Comparison of ENCODE assay signal across 1 cellular context in the genomic region with DNA sequence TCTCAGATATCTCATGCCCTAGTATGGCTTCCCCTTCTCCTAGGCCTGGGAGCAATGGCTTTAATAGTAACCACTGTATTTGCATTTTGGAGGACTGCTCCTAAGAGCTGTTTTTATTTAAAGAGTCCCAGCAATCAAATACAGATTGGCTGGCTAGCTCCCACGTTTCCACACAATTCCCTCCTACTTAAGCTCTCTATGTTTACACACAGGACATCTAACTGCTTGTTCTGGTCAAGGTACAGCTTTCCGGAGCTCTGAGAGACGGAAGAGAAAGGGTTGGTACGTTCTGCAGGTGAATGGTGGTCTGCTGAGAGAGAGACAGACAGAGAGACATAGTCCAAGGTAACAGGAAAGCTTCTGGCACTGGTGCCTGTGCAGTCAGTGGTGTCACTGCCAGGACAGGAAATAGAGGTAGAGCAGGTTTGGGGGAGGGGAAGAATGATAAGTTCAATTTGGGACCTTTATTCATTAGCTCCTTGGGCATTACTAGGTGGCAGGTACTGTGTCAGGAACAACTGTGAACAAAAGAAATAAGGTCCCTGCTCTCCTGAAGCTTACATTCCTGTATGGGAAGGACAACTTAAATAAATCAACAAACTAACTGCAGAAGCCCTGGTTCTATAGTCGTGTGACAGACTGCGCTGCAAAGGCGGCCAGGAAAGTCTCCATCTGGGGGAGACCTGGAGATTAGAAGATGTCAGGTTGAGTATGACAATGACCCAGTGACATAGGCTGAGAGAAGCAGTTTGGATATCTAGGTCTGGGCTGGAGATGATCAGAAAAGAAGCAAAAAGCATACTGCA.
TF ChIP-seq lines count a peak whose summit lies in the region.

No MANE protein-coding gene starts in this region.

TF ChIP-seq in HepG2, 621 proteins besides CTCF, POLR2A, EP300 and RAD21 (continued from another document and continues in another):
- TF ChIP-seq ZBTB44 (CRISPR knock-in tag; IDR thresholded peaks at IDR 0.05) = no peak
- TF ChIP-seq ZNF207 (IDR thresholded peaks at IDR 0.05; ENCODE audit: borderline replicate concordance) = no peak
- peak; percentile 81 for TF ChIP-seq KAT8 (CRISPR knock-in tag; IDR thresholded peaks at IDR 0.05)
- no peak for TF ChIP-seq MAZ (IDR thresholded peaks at IDR 0.05; ENCODE audit: borderline replicate concordance, low read depth, low read length)
- no peak for TF ChIP-seq MAZ (CRISPR knock-in tag; IDR thresholded peaks at IDR 0.05; ENCODE audit: low read depth)
- TF ChIP-seq, protein P1, sequence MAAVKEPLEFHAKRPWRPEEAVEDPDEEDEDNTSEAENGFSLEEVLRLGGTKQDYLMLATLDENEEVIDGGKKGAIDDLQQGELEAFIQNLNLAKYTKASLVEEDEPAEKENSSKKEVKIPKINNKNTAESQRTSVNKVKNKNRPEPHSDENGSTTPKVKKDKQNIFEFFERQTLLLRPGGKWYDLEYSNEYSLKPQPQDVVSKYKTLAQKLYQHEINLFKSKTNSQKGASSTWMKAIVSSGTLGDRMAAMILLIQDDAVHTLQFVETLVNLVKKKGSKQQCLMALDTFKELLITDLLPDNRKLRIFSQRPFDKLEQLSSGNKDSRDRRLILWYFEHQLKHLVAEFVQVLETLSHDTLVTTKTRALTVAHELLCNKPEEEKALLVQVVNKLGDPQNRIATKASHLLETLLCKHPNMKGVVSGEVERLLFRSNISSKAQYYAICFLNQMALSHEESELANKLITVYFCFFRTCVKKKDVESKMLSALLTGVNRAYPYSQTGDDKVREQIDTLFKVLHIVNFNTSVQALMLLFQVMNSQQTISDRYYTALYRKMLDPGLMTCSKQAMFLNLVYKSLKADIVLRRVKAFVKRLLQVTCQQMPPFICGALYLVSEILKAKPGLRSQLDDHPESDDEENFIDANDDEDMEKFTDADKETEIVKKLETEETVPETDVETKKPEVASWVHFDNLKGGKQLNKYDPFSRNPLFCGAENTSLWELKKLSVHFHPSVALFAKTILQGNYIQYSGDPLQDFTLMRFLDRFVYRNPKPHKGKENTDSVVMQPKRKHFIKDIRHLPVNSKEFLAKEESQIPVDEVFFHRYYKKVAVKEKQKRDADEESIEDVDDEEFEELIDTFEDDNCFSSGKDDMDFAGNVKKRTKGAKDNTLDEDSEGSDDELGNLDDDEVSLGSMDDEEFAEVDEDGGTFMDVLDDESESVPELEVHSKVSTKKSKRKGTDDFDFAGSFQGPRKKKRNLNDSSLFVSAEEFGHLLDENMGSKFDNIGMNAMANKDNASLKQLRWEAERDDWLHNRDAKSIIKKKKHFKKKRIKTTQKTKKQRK (IDR thresholded peaks at IDR 0.05; ENCODE audit: low read length) = no peak
- 0 out of 2 replicates have a peak, but pooled peaks have one; percentile 15 for TF ChIP-seq SP2 (CRISPR knock-in tag; IDR thresholded peaks at IDR 0.05)
- no peak for TF ChIP-seq ZNF724P (CRISPR knock-in tag; IDR thresholded peaks at IDR 0.05; ENCODE audit: borderline replicate concordance)
- TF ChIP-seq POGZ (CRISPR knock-in tag; IDR thresholded peaks at IDR 0.05) = 0 out of 2 replicates have a peak, but pooled peaks have one; percentile 12
- TF ChIP-seq FOXJ3 (CRISPR knock-in tag; IDR thresholded peaks at IDR 0.05; ENCODE audit: borderline replicate concordance) = peak; percentile 52; the same call in 1 of the 2 replicates
- no peak for TF ChIP-seq EHMT2 (IDR thresholded peaks at IDR 0.05; ENCODE audit: borderline replicate concordance, low read depth, low read length)
- no peak for TF ChIP-seq ZNF446 (CRISPR knock-in tag; IDR thresholded peaks at IDR 0.05)
- TF ChIP-seq FOXO4 (CRISPR knock-in tag; conservative IDR thresholded peaks at IDR 0.05) = no peak
- TF ChIP-seq NCOA2 (CRISPR knock-in tag; IDR thresholded peaks at IDR 0.05) = peak; percentile 82
- TF ChIP-seq CHD4 (IDR thresholded peaks at IDR 0.05; ENCODE audit: borderline replicate concordance, low read length) = peak; percentile 70; the same call in 1 of the 2 replicates
- TF ChIP-seq SP5 (CRISPR knock-in tag; IDR thresholded peaks at IDR 0.05; ENCODE audit: borderline replicate concordance, low read depth) = peak; percentile 92; the same call in 1 of the 2 replicates
- TF ChIP-seq ZBED4 (CRISPR knock-in tag; IDR thresholded peaks at IDR 0.05; ENCODE audit: borderline replicate concordance) = 0 out of 2 replicates have a peak, but pooled peaks have one; percentile 58
- TF ChIP-seq ZNF563 (CRISPR knock-in tag; IDR thresholded peaks at IDR 0.05) = no peak
- TF ChIP-seq, protein P2, sequence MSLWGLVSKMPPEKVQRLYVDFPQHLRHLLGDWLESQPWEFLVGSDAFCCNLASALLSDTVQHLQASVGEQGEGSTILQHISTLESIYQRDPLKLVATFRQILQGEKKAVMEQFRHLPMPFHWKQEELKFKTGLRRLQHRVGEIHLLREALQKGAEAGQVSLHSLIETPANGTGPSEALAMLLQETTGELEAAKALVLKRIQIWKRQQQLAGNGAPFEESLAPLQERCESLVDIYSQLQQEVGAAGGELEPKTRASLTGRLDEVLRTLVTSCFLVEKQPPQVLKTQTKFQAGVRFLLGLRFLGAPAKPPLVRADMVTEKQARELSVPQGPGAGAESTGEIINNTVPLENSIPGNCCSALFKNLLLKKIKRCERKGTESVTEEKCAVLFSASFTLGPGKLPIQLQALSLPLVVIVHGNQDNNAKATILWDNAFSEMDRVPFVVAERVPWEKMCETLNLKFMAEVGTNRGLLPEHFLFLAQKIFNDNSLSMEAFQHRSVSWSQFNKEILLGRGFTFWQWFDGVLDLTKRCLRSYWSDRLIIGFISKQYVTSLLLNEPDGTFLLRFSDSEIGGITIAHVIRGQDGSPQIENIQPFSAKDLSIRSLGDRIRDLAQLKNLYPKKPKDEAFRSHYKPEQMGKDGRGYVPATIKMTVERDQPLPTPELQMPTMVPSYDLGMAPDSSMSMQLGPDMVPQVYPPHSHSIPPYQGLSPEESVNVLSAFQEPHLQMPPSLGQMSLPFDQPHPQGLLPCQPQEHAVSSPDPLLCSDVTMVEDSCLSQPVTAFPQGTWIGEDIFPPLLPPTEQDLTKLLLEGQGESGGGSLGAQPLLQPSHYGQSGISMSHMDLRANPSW (CRISPR knock-in tag; IDR thresholded peaks at IDR 0.05; ENCODE audit: borderline replicate concordance) = no peak
- TF ChIP-seq ZC3H13 (CRISPR knock-in tag; IDR thresholded peaks at IDR 0.05) = no peak; the same call in none of the 2 replicates
- peak; percentile 92 for TF ChIP-seq KDM6A (CRISPR knock-in tag; IDR thresholded peaks at IDR 0.05; ENCODE audit: low read depth)
- no peak for TF ChIP-seq NAIF1 (CRISPR knock-in tag; IDR thresholded peaks at IDR 0.05; ENCODE audit: borderline replicate concordance)
- TF ChIP-seq FOXO1 (CRISPR knock-in tag; IDR thresholded peaks at IDR 0.05) = peak; percentile 69; the same call in 1 of the 2 replicates
- TF ChIP-seq PLSCR1 (CRISPR knock-in tag; IDR thresholded peaks at IDR 0.05; ENCODE audit: borderline replicate concordance) = no peak
- TF ChIP-seq PTBP1 (IDR thresholded peaks at IDR 0.05; ENCODE audit: low read depth, low read length, poor library complexity, severe bottlenecking) = no peak
- TF ChIP-seq SOX5 (CRISPR knock-in tag; IDR thresholded peaks at IDR 0.05; ENCODE audit: borderline replicate concordance) = peak; percentile 82; the same call in 1 of the 2 replicates
- TF ChIP-seq KDM1A (CRISPR knock-in tag; IDR thresholded peaks at IDR 0.05) = no peak
- TF ChIP-seq MED1 (CRISPR knock-in tag; IDR thresholded peaks at IDR 0.05) = peak; percentile 93
- TF ChIP-seq ZNF124 (CRISPR knock-in tag; IDR thresholded peaks at IDR 0.05) = peak; percentile 87
- TF ChIP-seq, protein P3, sequence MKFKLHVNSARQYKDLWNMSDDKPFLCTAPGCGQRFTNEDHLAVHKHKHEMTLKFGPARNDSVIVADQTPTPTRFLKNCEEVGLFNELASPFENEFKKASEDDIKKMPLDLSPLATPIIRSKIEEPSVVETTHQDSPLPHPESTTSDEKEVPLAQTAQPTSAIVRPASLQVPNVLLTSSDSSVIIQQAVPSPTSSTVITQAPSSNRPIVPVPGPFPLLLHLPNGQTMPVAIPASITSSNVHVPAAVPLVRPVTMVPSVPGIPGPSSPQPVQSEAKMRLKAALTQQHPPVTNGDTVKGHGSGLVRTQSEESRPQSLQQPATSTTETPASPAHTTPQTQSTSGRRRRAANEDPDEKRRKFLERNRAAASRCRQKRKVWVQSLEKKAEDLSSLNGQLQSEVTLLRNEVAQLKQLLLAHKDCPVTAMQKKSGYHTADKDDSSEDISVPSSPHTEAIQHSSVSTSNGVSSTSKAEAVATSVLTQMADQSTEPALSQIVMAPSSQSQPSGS (CRISPR knock-in tag; IDR thresholded peaks at IDR 0.05) = peak; percentile 81
- no peak for TF ChIP-seq ZNF17 (CRISPR knock-in tag; IDR thresholded peaks at IDR 0.05)
- no peak for TF ChIP-seq EEA1 (CRISPR knock-in tag; IDR thresholded peaks at IDR 0.05; ENCODE audit: borderline replicate concordance)
- peak; percentile 29 for TF ChIP-seq YY1 (IDR thresholded peaks at IDR 0.05; ENCODE audit: insufficient read depth, insufficient replicate concordance, low read depth, low read length)
- no peak for TF ChIP-seq NFKB2 (CRISPR knock-in tag; IDR thresholded peaks at IDR 0.05; ENCODE audit: borderline replicate concordance)
- TF ChIP-seq, protein P4, sequence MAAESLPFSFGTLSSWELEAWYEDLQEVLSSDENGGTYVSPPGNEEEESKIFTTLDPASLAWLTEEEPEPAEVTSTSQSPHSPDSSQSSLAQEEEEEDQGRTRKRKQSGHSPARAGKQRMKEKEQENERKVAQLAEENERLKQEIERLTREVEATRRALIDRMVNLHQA (CRISPR knock-in tag; IDR thresholded peaks at IDR 0.05) = no peak
- TF ChIP-seq ZBTB46 (CRISPR knock-in tag; IDR thresholded peaks at IDR 0.05; ENCODE audit: borderline replicate concordance) = no peak
- no peak for TF ChIP-seq MYNN (CRISPR knock-in tag; IDR thresholded peaks at IDR 0.05; ENCODE audit: low read depth)
- TF ChIP-seq NFATC3 (CRISPR knock-in tag; IDR thresholded peaks at IDR 0.05) = no peak
- TF ChIP-seq ZNF558 (CRISPR knock-in tag; IDR thresholded peaks at IDR 0.05; ENCODE audit: borderline replicate concordance) = no peak
- no peak for TF ChIP-seq ZNF674 (CRISPR knock-in tag; IDR thresholded peaks at IDR 0.05; ENCODE audit: low read depth)
- TF ChIP-seq CBX1 (IDR thresholded peaks at IDR 0.05; ENCODE audit: low read depth) = peak; percentile 26
- peak in 1 of 2 experiments; percentile 70; a peak in 1 of 4 replicates for TF ChIP-seq KLF16 (CRISPR knock-in tag; IDR thresholded peaks at IDR 0.05)
